In the genomic region with DNA sequence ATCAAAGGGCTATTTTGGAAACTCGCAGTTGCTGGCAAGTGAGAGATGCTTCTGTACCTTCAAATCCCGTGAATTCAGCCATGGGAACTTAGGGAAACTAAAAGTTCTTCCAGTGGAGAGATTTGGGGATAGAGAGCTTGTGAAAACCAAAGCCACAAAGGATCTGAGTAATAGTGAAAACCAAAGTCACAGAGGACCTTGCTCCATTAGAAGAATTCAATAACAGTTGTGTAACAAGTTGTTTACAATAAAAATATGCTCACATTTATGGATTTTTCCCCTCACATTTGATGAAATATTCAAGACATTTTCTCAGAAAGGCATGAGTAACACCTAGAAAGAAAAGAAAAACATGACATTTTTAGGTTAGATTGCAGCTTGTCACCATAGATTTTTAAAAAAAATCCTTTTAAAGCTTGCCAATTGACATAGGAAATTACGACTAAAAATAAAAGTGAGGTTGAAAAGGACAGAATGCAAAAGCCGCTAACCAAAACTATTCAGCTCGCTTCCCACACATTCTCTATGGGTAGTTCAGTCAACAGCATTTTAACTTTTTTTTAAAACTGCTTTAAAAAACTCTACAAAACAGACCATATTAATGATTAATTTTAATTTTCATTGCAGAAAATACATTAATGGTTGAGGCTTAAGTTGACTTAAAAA, we compare ENCODE assay signal across 29 cellular contexts.
DNase-seq lines count a peak whose midpoint lies in the region; ATAC-seq and TF ChIP-seq lines count a peak whose summit lies in the region.
"Had no signal": no experiment of that assay in that cellular context is flagged by ENCODE, and none has a peak within 500 bp of the region (broad histone marks: within the 10 kb centered on the region; RNA-seq: fewer than 3 reads in every experiment).

No MANE protein-coding gene starts in this region.

- no peak for TF ChIP-seq EP300 in upper lobe of left lung (IDR thresholded peaks at IDR 0.05)

- no peaks in the 10 kb centered on the region for H3K36me3 ChIP-seq in brain microvascular endothelial cell (replicated peaks)
- no peaks in the 10 kb centered on the region for H3K36me3 ChIP-seq in upper lobe of left lung
- H3K36me3 ChIP-seq: colonic mucosa, esophagus muscularis mucosa, heart left ventricle, thoracic aorta, WERI-Rb-1 had no signal

- no peaks in the 10 kb centered on the region for H3K9me3 ChIP-seq in upper lobe of left lung
- H3K9me3 ChIP-seq: body of pancreas, colonic mucosa, esophagus muscularis mucosa, heart left ventricle, thoracic aorta had no signal

- 60 to 71% methylated on average over 5 of the region's 5 CpGs for WGBS in upper lobe of left lung, 2 donors

- H3K27me3 ChIP-seq in brain microvascular endothelial cell (replicated peaks) (no peaks in the 10 kb centered on the region), upper lobe of left lung (no peaks in the 10 kb centered on the region)
- H3K27me3 ChIP-seq: body of pancreas, colonic mucosa, esophagus muscularis mucosa, heart left ventricle had no signal

- DNase-seq in GM20000 (ENCODE audit: low spot score) (peak; percentile 13), brain microvascular endothelial cell (no peak), hepatic stellate cell (ENCODE audit: low spot score) (peak; percentile 17), upper lobe of left lung (no peak), NCI-H146 treated with DMSO at 0.1 percent for 48 hours (lab: John Stamatoyannopoulos, UW; ENCODE audit: unreplicated experiment) (no peak), SK-N-DZ (ENCODE audit: low spot score) (no peak)
- DNase-seq: activated CD4-positive, alpha-beta T cell treated with anti-CD3 and anti-CD28 coated beads, Interleukin-2, amount 50 U/mL, for 1 hour; activated CD8-positive, alpha-beta memory T cell treated with anti-CD3 and anti-CD28 coated beads, Interleukin-2, amount 50 U/mL, for 4 hours; activated naive CD8-positive, alpha-beta T cell treated with anti-CD3 and anti-CD28 coated beads for 36 hours; body of pancreas; colonic mucosa; COR-L47; DMS79 treated with DMSO at 0.1 percent for 48 hours; effector memory CD8-positive, alpha-beta T cell; heart left ventricle; KG1; NCI-H1048; NCI-H187 treated with DMSO at 0.1 percent for 48 hours; NCI-H2227 treated with DMSO at 0.1 percent for 48 hours; NCI-H748 treated with DMSO at 0.1 percent for 48 hours; posterior cingulate gyrus; WERI-Rb-1 had no signal

- TF ChIP-seq CTCF in GM20000 (IDR thresholded peaks at IDR 0.05; ENCODE audit: extremely low read depth, missing control alignments) (no peak), brain microvascular endothelial cell (IDR thresholded peaks at IDR 0.05; ENCODE audit: low read depth, low read length, missing control alignments) (no peak), upper lobe of left lung (IDR thresholded peaks at IDR 0.05) (no peak)

- in situ Hi-C loops in brain microvascular endothelial cell (cut with HindIII; ENCODE audit: low pct_ligation_motif_present, low sequenced_read_pairs): no loop called here

- no peaks in the 10 kb centered on the region for H3K4me1 ChIP-seq in upper lobe of left lung
- H3K4me1 ChIP-seq: body of pancreas, colonic mucosa, esophagus muscularis mucosa, heart left ventricle had no signal

- no peak for TF ChIP-seq POLR2A in upper lobe of left lung (IDR thresholded peaks at IDR 0.05)

- ATAC-seq in upper lobe of left lung (ENCODE audit: low FRiP score in 2 of 2) (no peak), HG03196 (IDR thresholded peaks at IDR 0.05; ENCODE audit: unreplicated experiment) (no peak)
- ATAC-seq: activated T-helper 17 cell treated with anti-CD3 and anti-CD28 coated beads, Interleukin-2, amount 50 U/mL, for 72 hours; body of pancreas; effector memory CD8-positive, alpha-beta T cell; heart left ventricle; SK-N-SH treated with all-trans-retinoic acid at 6 μM for 48 hours; stimulated activated memory B cell treated with anti-CD40 and anti-IgM and Interleukin-4, amounts not matched to agents 10 μg/mL and 1 μg/mL and 100 μg/mL, for 72 hours had no signal

- H3K4me3 ChIP-seq in brain microvascular endothelial cell (ENCODE audit: low read depth, low read length) (no peak overlapping the region), upper lobe of left lung (no peak overlapping the region)
- H3K4me3 ChIP-seq: body of pancreas, colonic mucosa, esophagus muscularis mucosa, heart left ventricle, thoracic aorta had no signal

- peak overlapping the region; percentile 34 for H3K27ac ChIP-seq in brain microvascular endothelial cell
- H3K27ac ChIP-seq in upper lobe of left lung: peak overlapping the region in 3 of 4 donors; percentile 1 to 51 (median 12)
- H3K27ac ChIP-seq: body of pancreas, colonic mucosa, esophagus muscularis mucosa, RWPE1, thoracic aorta, WERI-Rb-1 had no signal

Comparison
In these comparisons a context has a peak if more than half of its experiments do, and no peak if none do; other contexts are left out.
1. DNase-seq: peak in GM20000 (single experiment) and hepatic stellate cell (single experiment); none in brain microvascular endothelial cell (single experiment), upper lobe of left lung (0 of 2), NCI-H146 treated with DMSO at 0.1 percent for 48 hours (single experiment) and SK-N-DZ (single experiment).